In the genomic region with DNA sequence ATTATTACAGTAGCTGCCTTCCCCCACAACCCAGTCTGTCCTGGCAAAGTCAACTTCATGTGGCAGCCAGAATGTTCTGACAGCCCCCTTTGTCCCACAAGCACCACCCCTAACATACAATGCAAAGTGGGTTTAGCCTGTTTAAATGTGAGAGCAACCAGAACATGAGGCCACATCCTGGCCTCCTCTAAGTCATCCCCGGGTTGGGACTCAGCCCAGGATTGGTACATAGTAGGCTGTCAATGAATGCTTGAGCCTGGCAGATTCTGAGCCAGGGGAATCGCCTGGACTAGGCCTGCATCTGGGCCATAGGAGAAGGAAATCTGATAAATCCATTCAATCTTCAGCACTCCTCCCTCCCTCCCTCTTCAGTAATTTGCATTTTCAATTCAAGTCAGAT, we compare ENCODE assay signal across 12 cellular contexts. TPM values are rescaled to one million over a fixed set of nuclear protein-coding genes. Genes with fewer than 3 reads are reported as not detected.
A peak's percentile ranks its signal among the peaks of the same experiment; 100 is the strongest.
DNase-seq lines count a peak whose midpoint lies in the region; ATAC-seq, FAIRE-seq and TF ChIP-seq lines count a peak whose summit lies in the region.
"Had no signal": no experiment of that assay in that cellular context is flagged by ENCODE, and none has a peak within 500 bp of the region (broad histone marks: within the 10 kb centered on the region; RNA-seq: fewer than 3 reads in every experiment).

No MANE protein-coding gene starts in this region.

- no peaks in the 10 kb centered on the region for H3K9me3 Mint-ChIP-seq in activated CD8-positive, alpha-beta T cell treated with anti-CD3 and anti-CD28 coated beads, Interleukin-2, amount 10 ng/mL, durations not matched to agents 7 days and 5 days (ENCODE audit: insufficient read depth)
- H3K9me3 Mint-ChIP-seq: activated naive CD4-positive, alpha-beta T cell treated with anti-CD3 and anti-CD28 coated beads, Interleukin-2, amount 10 ng/mL, durations not matched to agents 7 days and 5 days; CD8-positive, alpha-beta memory T cell had no signal

- H3K9ac ChIP-seq in HCT116 (ENCODE audit: low read length) (peak overlapping the region; percentile 82), kidney (ENCODE audit: low read length in 2 of 2) (no peak overlapping the region)

- H3K4me1 ChIP-seq in HCT116 (ENCODE audit: control insufficient read depth in 1 of 2, insufficient read depth in 2 of 2, low read length in 2 of 2), result peaks cover 77 to 89% of the 10 kb centered on the region in 2 experiments
- peaks cover 16 to 27% of the 10 kb centered on the region in 2 donors for H3K4me1 ChIP-seq in kidney (ENCODE audit: control insufficient read depth in 1 of 2, insufficient read depth in 1 of 2, low read depth in 1 of 2, low read length in 2 of 2)

- H3K27me3 ChIP-seq in AG04450 (ENCODE audit: control insufficient read depth, insufficient read depth, low read length) (no peaks in the 10 kb centered on the region), HCT116 (ENCODE audit: insufficient read depth, low read length) (no peaks in the 10 kb centered on the region)

- no peak for ATAC-seq in HCT116
- no peak for ATAC-seq in activated CD8-positive, alpha-beta T cell treated with anti-CD3 and anti-CD28 coated beads, Interleukin-2, amount 10 ng/mL, durations not matched to agents 7 days and 5 days

- TF ChIP-seq CTCF in AG04450 (IDR thresholded peaks at IDR 0.05; ENCODE audit: low read depth, low read length), result no peak
- TF ChIP-seq CTCF in HCT116 (IDR thresholded peaks at IDR 0.05 in 2 of 3, conservative IDR thresholded peaks at IDR 0.05 in 1 of 3; ENCODE audit: borderline replicate concordance in 1 of 3, insufficient read depth in 1 of 3, low read depth in 2 of 3, low read length in 2 of 3), result no peak
- no peak for TF ChIP-seq CTCF in kidney (IDR thresholded peaks at IDR 0.05; ENCODE audit: borderline replicate concordance, extremely low read depth, insufficient read depth)

- no TSS peak for BruUV-seq in HCT116 (replicated peaks; lab: Mats Ljungman, UMichigan)

- peaks cover 43% of the 10 kb centered on the region for H3K4me1 Mint-ChIP-seq in activated CD8-positive, alpha-beta T cell treated with anti-CD3 and anti-CD28 coated beads, Interleukin-2, amount 10 ng/mL, durations not matched to agents 7 days and 5 days (ENCODE audit: low read depth)

- H3K36me3 Mint-ChIP-seq in activated CD8-positive, alpha-beta T cell treated with anti-CD3 and anti-CD28 coated beads, Interleukin-2, amount 10 ng/mL, durations not matched to agents 7 days and 5 days (ENCODE audit: low read depth), result no peaks in the 10 kb centered on the region
- H3K36me3 Mint-ChIP-seq: activated naive CD4-positive, alpha-beta T cell treated with anti-CD3 and anti-CD28 coated beads, Interleukin-2, amount 10 ng/mL, durations not matched to agents 7 days and 5 days had no signal

- intact Hi-C loops in HCT116 (cut with micrococcal nuclease) (no loop called here), kidney (cut with DNase I) (no loop called here), head of caudate nucleus (cut with DNase I) (no loop called here)

- H3K27me3 Mint-ChIP-seq in activated CD8-positive, alpha-beta T cell treated with anti-CD3 and anti-CD28 coated beads, Interleukin-2, amount 10 ng/mL, durations not matched to agents 7 days and 5 days (ENCODE audit: low read depth), result peaks cover 7% of the 10 kb centered on the region

- RAD21 ChIA-PET in HCT116 (lab: Charles Lee; ENCODE audit: low non-redundant PET in 1 of 2, low total read pairs in 2 of 2, uncharacterized antibody in 2 of 2, unreplicated experiment in 2 of 2), result no interaction called here

- no peak overlapping the region for H3K4me3 Mint-ChIP-seq in activated CD8-positive, alpha-beta T cell treated with anti-CD3 and anti-CD28 coated beads, Interleukin-2, amount 10 ng/mL, durations not matched to agents 7 days and 5 days
- H3K4me3 Mint-ChIP-seq: activated naive CD4-positive, alpha-beta T cell treated with anti-CD3 and anti-CD28 coated beads, Interleukin-2, amount 10 ng/mL, durations not matched to agents 7 days and 5 days had no signal

- FAIRE-seq in kidney (lab: Jason Lieb, UNC), result no peak

- peak overlapping the region; percentile 87 for H3K4me2 ChIP-seq in HCT116 (ENCODE audit: low read length)

- H3K27ac ChIP-seq in AG04450 (ENCODE audit: low read depth, low read length) (peak overlapping the region; percentile 81), HCT116 (ENCODE audit: low read depth, low read length) (peak overlapping the region; percentile 93), kidney (ENCODE audit: low read depth in 2 of 2, low read length in 2 of 2) (peak overlapping the region in 1 of 2 donors; percentile 26)

- no peak overlapping the region for H2AFZ ChIP-seq in HCT116 (ENCODE audit: low read depth, low read length, poor library complexity, severe bottlenecking)

- no peak for TF ChIP-seq RAD21 in HCT116 (IDR thresholded peaks at IDR 0.05; ENCODE audit: low read depth)

- no peaks in the 10 kb centered on the region for H3K36me3 ChIP-seq in HCT116 (ENCODE audit: control insufficient read depth in 1 of 2, insufficient read depth in 2 of 2, low read length in 2 of 2)
- no peaks in the 10 kb centered on the region for H3K36me3 ChIP-seq in kidney (ENCODE audit: control insufficient read depth in 1 of 2, insufficient read depth in 2 of 2, low read length in 2 of 2)

- CTCF ChIA-PET in AG04450 (lab: Charles Lee), result interaction anchor here (2.0 to 3.6 kb wide), 2 partner anchors 25 to 42 kb away, joined by 11 to 28 read pairs; a partner anchor contains a TSS
- CTCF ChIA-PET in HCT116 (lab: Charles Lee), result interaction anchor here (1.1 to 1.4 kb wide), 3 partner anchors 13 to 36 kb away, joined by 3 to 4 read pairs (median 3); no protein-coding TSS in a partner anchor
- CTCF ChIA-PET in activated CD8-positive, alpha-beta T cell treated with anti-CD3 and anti-CD28 coated beads, Interleukin-2, amount 10 ng/mL, durations not matched to agents 7 days and 5 days (lab: Charles Lee), result interaction anchor here (2.3 to 3.2 kb wide), 2 partner anchors 36 to 43 kb away, joined by 8 to 12 read pairs; a partner anchor contains a TSS

- H3K9me3 ChIP-seq in AG04450 (ENCODE audit: control insufficient read depth, insufficient read depth, low read length) (no peaks in the 10 kb centered on the region), HCT116 (ENCODE audit: control insufficient read depth in 1 of 2, insufficient read depth in 1 of 2, low read depth in 1 of 2, low read length in 2 of 2) (no peaks in the 10 kb centered on the region), kidney (ENCODE audit: control insufficient read depth in 1 of 2, low read length in 2 of 2) (no peaks in the 10 kb centered on the region)

- H3K9me2 ChIP-seq in HCT116 (ENCODE audit: insufficient read depth), result no peaks in the 10 kb centered on the region

- H3K79me2 ChIP-seq in HCT116 (ENCODE audit: insufficient read depth, low read length), result peaks cover 8% of the 10 kb centered on the region

- POLR2A ChIA-PET in AG04450 (lab: Yijun Ruan, JAX), result interaction anchor here (2.6 kb wide), 1 partner anchor 24 kb away, joined by 8 read pairs; no protein-coding TSS in a partner anchor
- POLR2A ChIA-PET in HCT116 (lab: Charles Lee), result interaction anchor here (0.8 to 6.8 kb wide), 5 partner anchors 10 to 36 kb away, joined by 3 to 99 read pairs (median 4); no protein-coding TSS in a partner anchor
- POLR2A ChIA-PET in activated CD8-positive, alpha-beta T cell treated with anti-CD3 and anti-CD28 coated beads, Interleukin-2, amount 10 ng/mL, durations not matched to agents 7 days and 5 days (lab: Charles Lee), result no interaction called here

- no peak for DNase-seq in AG04450 (ENCODE audit: low read depth, low spot score)
- no peak for DNase-seq in HCT116 (ENCODE audit: low read depth, low spot score)
- DNase-seq in activated CD8-positive, alpha-beta T cell treated with anti-CD3 and anti-CD28 coated beads, Interleukin-2, amount 10 ng/mL, durations not matched to agents 7 days and 5 days, result no peak
- DNase-seq in kidney, result peak; percentile 7
- DNase-seq in DMS79 (lab: John Stamatoyannopoulos, UW), result no peak
- DNase-seq in head of caudate nucleus, result no peak
- no peak for DNase-seq in ureter (ENCODE audit: low spot score)
- no peak for DNase-seq in NK-92 treated with Interleukin-12 subunit alpha and Interleukin-12 subunit beta, amount 100 ng/mL, for 24 hours (lab: John Stamatoyannopoulos, UW)
- DNase-seq: retina had no signal

- no peak for TF ChIP-seq POLR2A in HCT116 (IDR thresholded peaks at IDR 0.05; ENCODE audit: borderline replicate concordance, extremely low read depth, insufficient read depth, insufficient read length)

- no peaks in the 10 kb centered on the region for H4K20me1 ChIP-seq in HCT116 (ENCODE audit: insufficient read depth)

- H3K4me3 ChIP-seq in AG04450 (ENCODE audit: low read depth, low read length), result no peak overlapping the region
- peak overlapping the region in 1 of 2 experiments; percentile 30; a peak in 3 of 4 replicates for H3K4me3 ChIP-seq in HCT116 (replicated peaks in 1 of 2; ENCODE audit: low read depth in 1 of 2, low read length in 2 of 2)
- no peak overlapping the region for H3K4me3 ChIP-seq in kidney (ENCODE audit: low read length in 2 of 2)

- H3K27ac Mint-ChIP-seq in activated CD8-positive, alpha-beta T cell treated with anti-CD3 and anti-CD28 coated beads, Interleukin-2, amount 10 ng/mL, durations not matched to agents 7 days and 5 days, result peak overlapping the region; percentile 76
- H3K27ac Mint-ChIP-seq: activated naive CD4-positive, alpha-beta T cell treated with anti-CD3 and anti-CD28 coated beads, Interleukin-2, amount 10 ng/mL, durations not matched to agents 7 days and 5 days had no signal

RNA-seq across cellular contexts. Expression of a gene that starts 4.3 kb away (rescaled TPM):
- polyA plus RNA-seq in AG04450 (2011; rRNA removed) (39.9 and 62.4 TPM in 2 replicates), kidney (ENCODE audit: insufficient read depth, low read depth, low replicate concordance) (117 TPM)
- polyA minus RNA-seq in AG04450 (2011; rRNA and poly(A)+ RNA removed), result 101 and 116 TPM in 2 replicates
- total RNA-seq in HCT116 (2021; ENCODE audit: unreplicated experiment) (392 TPM), kidney (367 TPM), ureter (211 TPM)
- polyA plus RNA-seq in HCT116 (2012), result 522 and 560 TPM in 2 replicates
- total RNA-seq in activated CD8-positive, alpha-beta T cell treated with anti-CD3 and anti-CD28 coated beads, Interleukin-2, amount 10 ng/mL, durations not matched to agents 7 days and 5 days, result 1 to 10 TPM; 7.9 to 8.7 TPM

RNA-seq across cellular contexts. Expression of a gene that starts 43.5 kb away (rescaled TPM):
- 62.4 and 81.7 TPM in 2 replicates for polyA plus RNA-seq in AG04450 (2011; rRNA removed)
- polyA minus RNA-seq in AG04450 (2011; rRNA and poly(A)+ RNA removed), result 87.6 and 106 TPM in 2 replicates
- 39.1 TPM for total RNA-seq in HCT116 (2021; ENCODE audit: unreplicated experiment)
- polyA plus RNA-seq in HCT116 (2012), result 62.1 and 68.9 TPM in 2 replicates
- 10 to 100 TPM; 18.1 to 21.2 TPM for total RNA-seq in activated CD8-positive, alpha-beta T cell treated with anti-CD3 and anti-CD28 coated beads, Interleukin-2, amount 10 ng/mL, durations not matched to agents 7 days and 5 days
- 41.9 TPM for total RNA-seq in kidney
- polyA plus RNA-seq in kidney (ENCODE audit: insufficient read depth, low read depth, low replicate concordance), result 121 TPM
- total RNA-seq in ureter, result 25.7 TPM

RNA-seq across cellular contexts. Expression of a gene that starts 56.6 kb away (rescaled TPM):
- not detected in 2 replicates for polyA plus RNA-seq in AG04450 (2011; rRNA removed)
- polyA minus RNA-seq in AG04450 (2011; rRNA and poly(A)+ RNA removed), result not detected in 2 replicates
- total RNA-seq in HCT116 (2021; ENCODE audit: unreplicated experiment), result not detected
- 0.04 TPM in 1 of 2 replicates, not detected in the other for polyA plus RNA-seq in HCT116 (2012)
- not detected for total RNA-seq in activated CD8-positive, alpha-beta T cell treated with anti-CD3 and anti-CD28 coated beads, Interleukin-2, amount 10 ng/mL, durations not matched to agents 7 days and 5 days
- total RNA-seq in kidney, result 0.41 TPM
- polyA plus RNA-seq in kidney (ENCODE audit: insufficient read depth, low read depth, low replicate concordance), result 0.47 TPM
- 1.1 TPM for total RNA-seq in ureter
- total RNA-seq: urinary bladder had no signal
- polyA plus RNA-seq: CD8-positive, alpha-beta memory T cell had no signal

Comparison
In these comparisons a context has a peak if more than half of its experiments do, and no peak if none do; other contexts are left out.
1. RNA of a gene that starts 4.3 kb away (total RNA-seq): 392 TPM in HCT116 (single experiment), 367 TPM in kidney (single experiment) and 211 TPM in ureter (single experiment); 7.9 to 8.7 TPM in activated CD8-positive, alpha-beta T cell treated with anti-CD3 and anti-CD28 coated beads, Interleukin-2, amount 10 ng/mL, durations not matched to agents 7 days and 5 days; every median in the first group is over 10 times any median in the second.